ENCODE assay signal across 6 cellular contexts in the genomic region with DNA sequence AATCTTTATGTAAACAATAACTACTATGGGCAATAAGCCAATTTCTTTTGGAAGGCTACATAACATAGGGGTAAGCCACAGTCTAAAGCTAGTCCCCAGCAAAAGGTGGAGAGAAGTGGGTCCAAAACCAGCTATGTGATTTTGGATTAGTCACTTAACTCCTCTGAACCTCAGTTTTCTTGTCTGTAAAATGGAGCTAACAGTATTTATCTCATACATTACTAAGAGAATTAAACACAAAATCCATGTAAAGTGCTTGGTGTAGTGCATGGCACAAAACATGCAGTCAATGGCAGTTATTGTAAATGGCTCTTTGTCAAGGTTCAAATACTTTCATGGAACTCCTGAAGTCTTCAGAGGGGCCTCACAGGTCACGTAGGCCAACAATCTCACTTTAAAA.
"Had no signal": no experiment of that assay in that cellular context is flagged by ENCODE, and none has a peak within 500 bp of the region (broad histone marks: within the 10 kb centered on the region; RNA-seq: fewer than 3 reads in every experiment).

No MANE protein-coding gene starts in this region.

- H3K4me3 ChIP-seq: GM23338 had no signal

- H3K27ac ChIP-seq: KMS-11 had no signal

- H2AFZ ChIP-seq: GM23338 had no signal

- ATAC-seq: GM23338 had no signal

- H3K4me2 ChIP-seq: GM23338, KMS-11 had no signal

- DNase-seq: H9, HCEC 1CT, IMR-90, KBM-7 had no signal

- H3K9ac ChIP-seq: KMS-11 had no signal
